In the genomic region with DNA sequence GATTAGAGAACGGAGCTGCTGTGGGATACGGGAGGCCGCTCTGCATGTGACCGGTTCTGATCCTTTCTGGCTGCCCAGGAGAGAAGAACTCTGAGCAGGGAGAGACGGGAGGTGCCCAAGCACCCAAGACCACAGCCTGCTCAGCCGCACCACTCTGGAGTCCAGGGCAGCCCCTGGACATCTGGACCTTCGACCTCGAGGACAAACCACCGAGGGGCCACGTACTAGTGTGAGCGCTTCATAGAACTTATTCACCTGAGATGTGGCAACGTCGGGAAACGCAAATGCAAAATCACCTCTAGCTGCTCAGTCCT, we compare ENCODE assay signal across 1 cellular context.
TF ChIP-seq lines count a peak whose summit lies in the region.

No MANE protein-coding gene starts in this region.

TF ChIP-seq in endothelial cell of umbilical vein, 7 proteins besides CTCF, POLR2A, EP300 and RAD21:
- no peak for TF ChIP-seq GATA2 (IDR thresholded peaks at IDR 0.05; ENCODE audit: insufficient read depth, insufficient read length, low read depth, low read length)
- no peak for TF ChIP-seq EZH2 (IDR thresholded peaks at IDR 0.05; ENCODE audit: borderline replicate concordance, low read depth, low read length, severe bottlenecking)
- TF ChIP-seq MYC (IDR thresholded peaks at IDR 0.05; ENCODE audit: low read depth, low read length), result no peak
- no peak for TF ChIP-seq FOS (IDR thresholded peaks at IDR 0.05; ENCODE audit: borderline replicate concordance, insufficient read depth, low read length)
- TF ChIP-seq MAX (IDR thresholded peaks at IDR 0.05; ENCODE audit: insufficient read depth, insufficient read length), result no peak
- TF ChIP-seq JUN (IDR thresholded peaks at IDR 0.05; ENCODE audit: borderline replicate concordance, insufficient read depth, insufficient read length, low read depth), result no peak
- no peak for TF ChIP-seq POLR2AphosphoS5 (IDR thresholded peaks at IDR 0.05; ENCODE audit: insufficient read depth, low read depth, low read length)
